Comparison of ENCODE assay signal across 8 cellular contexts in genomic region chr12:6851153-6851920, GRCh38. TPM values are rescaled to one million over a fixed set of nuclear protein-coding genes. Genes with fewer than 3 reads are reported as not detected.
DNase-seq lines count a peak whose midpoint lies in the region; ATAC-seq, FAIRE-seq and TF ChIP-seq lines count a peak whose summit lies in the region.

Gene CDCA3 (minus strand): TSS chr12:6851286. CDS start chr12:6850952, 334 bp downstream.

- no peaks in the 10 kb centered on the region for H3K9me1 ChIP-seq in keratinocyte (ENCODE audit: control insufficient read depth, extremely low read depth, insufficient read depth, low read length)

- H3K4me2 ChIP-seq in keratinocyte (ENCODE audit: control insufficient read depth, extremely low read depth, insufficient read depth, low read depth, low read length): peak within 1 kb of the TSS; percentile 94

- ATAC-seq in HG03432 (IDR thresholded peaks at IDR 0.05; ENCODE audit: unreplicated experiment): peak; percentile 54

- dilution Hi-C loops in keratinocyte (cut with MboI; ENCODE audit: extremely low pct_ligation_motif_present, low sequenced_read_pairs): no loop called here

- peaks cover 15 to 45% of the 10 kb centered on the region in 2 experiments for H3K36me3 ChIP-seq in keratinocyte (ENCODE audit: control insufficient read depth in 2 of 2, extremely low read depth in 1 of 2, insufficient read depth in 2 of 2, low read length in 2 of 2)

- H3K27ac ChIP-seq in keratinocyte (ENCODE audit: control insufficient read depth, insufficient read depth, low read length): peak within 1 kb of the TSS; percentile 91

- H3K9ac ChIP-seq in keratinocyte (ENCODE audit: control insufficient read depth, extremely low read depth, insufficient read depth, low read length): peak within 1 kb of the TSS; percentile 92

- peak; percentile 95 for FAIRE-seq in keratinocyte (lab: Jason Lieb, UNC)

- H3K9me3 ChIP-seq in keratinocyte (ENCODE audit: control insufficient read depth, low read depth, low read length): no peaks in the 10 kb centered on the region

- DNase-seq in AG20443 (ENCODE audit: low spot score) (peak; percentile 99), NCI-H510A (lab: John Stamatoyannopoulos, UW) (peak; percentile 81), cerebellum (ENCODE audit: low spot score) (peak; percentile 100), keratinocyte (ENCODE audit: low read depth, low spot score) (peak; percentile 97)
- peak; percentile 82 for DNase-seq in activated CD4-positive, alpha-beta T cell treated with anti-CD3 and anti-CD28 coated beads for 1 hour
- peak; percentile 73 to 79 for DNase-seq in stimulated activated CD4-positive, alpha-beta T cell treated with anti-CD3 and anti-CD28 coated beads, Interleukin-15, amount 100 ng/mL, for 1 hour (ENCODE audit: low read depth in 1 of 2, low spot score in 1 of 2)

- H4K20me1 ChIP-seq in keratinocyte (ENCODE audit: control insufficient read depth, extremely low read depth, insufficient read depth, low read length): no peaks in the 10 kb centered on the region

- TF ChIP-seq POLR2A in GM19099 (IDR thresholded peaks at IDR 0.05; ENCODE audit: extremely low read depth, insufficient read length, low read depth): peak; percentile 94

- peaks cover 21% of the 10 kb centered on the region for H3K4me1 ChIP-seq in keratinocyte (ENCODE audit: control insufficient read depth, extremely low read depth, insufficient read depth, low read length)

- no peak for TF ChIP-seq CTCF in keratinocyte (optimal IDR thresholded peaks at IDR 0.05 in 1 of 3, IDR thresholded peaks at IDR 0.05 in 1 of 3, conservative IDR thresholded peaks at IDR 0.05 in 1 of 3; ENCODE audit: extremely low read depth in 1 of 3, insufficient read depth in 2 of 3, low read length in 3 of 3)

- peak within 1 kb of the TSS; percentile 72 to 99 (median 95) for H3K4me3 ChIP-seq in keratinocyte (ENCODE audit: control insufficient read depth in 2 of 3, extremely low read depth in 1 of 3, insufficient read depth in 2 of 3, low read depth in 1 of 3, low read length in 3 of 3)

- peak within 1 kb of the TSS; percentile 100 for H2AFZ ChIP-seq in keratinocyte (ENCODE audit: control insufficient read depth, low read length)

- peaks cover 41% of the 10 kb centered on the region for H3K79me2 ChIP-seq in keratinocyte (ENCODE audit: control insufficient read depth, insufficient read depth, low read length)

- no peaks in the 10 kb centered on the region for H3K27me3 ChIP-seq in keratinocyte (ENCODE audit: control insufficient read depth, extremely low read depth, insufficient read depth, low read length)

RNA-seq across cellular contexts. Expression of gene CDCA3, which starts in this region (rescaled TPM):
- total RNA-seq in cerebellum: 10.2 TPM
- polyA plus RNA-seq in keratinocyte: 2.1 to 16.9 TPM (median 15.0 TPM) in 3 replicates
- 0.62 TPM for polyA plus RNA-seq in keratinocyte (2011; ENCODE audit: low read depth)
- 3.6 and 4.7 TPM in 2 replicates for polyA plus RNA-seq in keratinocyte (2011; cell fraction: cytosol; rRNA removed)
- polyA plus RNA-seq in keratinocyte (2011; cell fraction: nucleus; rRNA removed): 7.3 and 8.3 TPM in 2 replicates
- 0.55 and 15.7 TPM in 2 replicates for polyA plus RNA-seq in keratinocyte (2012; ENCODE audit: low replicate concordance)
- polyA minus RNA-seq in keratinocyte: 3.0 to 10.4 TPM (median 7.5 TPM) in 3 replicates
- 22.4 TPM for polyA minus RNA-seq in keratinocyte (2011; cell fraction: cytosol; rRNA and poly(A)+ RNA removed)
- polyA minus RNA-seq in keratinocyte (2011; cell fraction: nucleus; rRNA and poly(A)+ RNA removed): 5.0 and 9.8 TPM in 2 replicates

Comparison
In these comparisons a context has a peak if more than half of its experiments do, and no peak if none do; other contexts are left out.
1. Peak in every context shown above with its lines: DNase-seq, ATAC-seq, H3K4me3 ChIP-seq and H3K27ac ChIP-seq.